Comparison of ENCODE assay signal across 23 cellular contexts in genomic region chr9:106218427-106218826, GRCh38.
DNase-seq lines count a peak whose midpoint lies in the region; ATAC-seq and TF ChIP-seq lines count a peak whose summit lies in the region.
"Had no signal": no experiment of that assay in that cellular context is flagged by ENCODE, and none has a peak within 500 bp of the region (broad histone marks: within the 10 kb centered on the region; RNA-seq: fewer than 3 reads in every experiment).

No MANE protein-coding gene starts in this region.

- H3K4me2 ChIP-seq in osteoblast (ENCODE audit: insufficient read depth, low read length): no peak overlapping the region

- intact Hi-C loops in colonic mucosa (cut with DNase I): no loop called here

- no peaks in the 10 kb centered on the region for H4K20me1 ChIP-seq in osteoblast (ENCODE audit: insufficient read depth, low read length)

- H3K9me3 Mint-ChIP-seq in natural killer cell treated with Interleukin-12 subunit alpha and Interleukin-12 subunit beta and Interleukin-15 and Interleukin-18, amount 100 ng/mL, for 72 hours: no peaks in the 10 kb centered on the region
- H3K9me3 Mint-ChIP-seq: endodermal cell had no signal

- peak overlapping the region in 1 of 2 donors; percentile 12 for H3K27ac Mint-ChIP-seq in natural killer cell treated with Interleukin-12 subunit alpha and Interleukin-12 subunit beta and Interleukin-15 and Interleukin-18, amount 100 ng/mL, for 72 hours
- H3K27ac Mint-ChIP-seq: activated naive CD4-positive, alpha-beta T cell treated with anti-CD3 and anti-CD28 coated beads for 36 hours; B cell; endodermal cell; naive thymus-derived CD8-positive, alpha-beta T cell had no signal

- H3K9ac ChIP-seq in colonic mucosa (ENCODE audit: low read depth in 2 of 2, low read length in 2 of 2): no peak overlapping the region

- H3K36me3 Mint-ChIP-seq in natural killer cell treated with Interleukin-12 subunit alpha and Interleukin-12 subunit beta and Interleukin-15 and Interleukin-18, amount 100 ng/mL, for 72 hours: no peaks in the 10 kb centered on the region

- H3K79me2 ChIP-seq in osteoblast (ENCODE audit: insufficient read depth, low read length): no peaks in the 10 kb centered on the region

- peaks cover 12 to 13% of the 10 kb centered on the region in 2 donors for H3K4me1 Mint-ChIP-seq in natural killer cell treated with Interleukin-12 subunit alpha and Interleukin-12 subunit beta and Interleukin-15 and Interleukin-18, amount 100 ng/mL, for 72 hours (ENCODE audit: low read depth in 2 of 2)
- H3K4me1 Mint-ChIP-seq: B cell; endodermal cell; naive thymus-derived CD8-positive, alpha-beta T cell had no signal

- H3K4me3 Mint-ChIP-seq in natural killer cell treated with Interleukin-12 subunit alpha and Interleukin-12 subunit beta and Interleukin-15 and Interleukin-18, amount 100 ng/mL, for 72 hours: peak overlapping the region; percentile 59
- H3K4me3 Mint-ChIP-seq: activated naive CD4-positive, alpha-beta T cell treated with anti-CD3 and anti-CD28 coated beads for 36 hours; B cell; endodermal cell; naive thymus-derived CD8-positive, alpha-beta T cell had no signal

- H3K27ac ChIP-seq in osteoblast (ENCODE audit: low read depth, low read length): no peak overlapping the region
- no peak overlapping the region for H3K27ac ChIP-seq in colonic mucosa
- H3K27ac ChIP-seq: ascending aorta, heart right ventricle, skin epidermis, thoracic aorta had no signal

- H3K4me1 ChIP-seq in osteoblast (ENCODE audit: insufficient read depth, low read length) (no peaks in the 10 kb centered on the region), colonic mucosa (no peaks in the 10 kb centered on the region)
- H3K4me1 ChIP-seq: ascending aorta, heart right ventricle had no signal

- H3K36me3 ChIP-seq in osteoblast (ENCODE audit: insufficient read depth, low read length) (no peaks in the 10 kb centered on the region), colonic mucosa (no peaks in the 10 kb centered on the region)
- H3K36me3 ChIP-seq: ascending aorta, heart right ventricle, thoracic aorta had no signal

- no peaks in the 10 kb centered on the region for H3K27me3 Mint-ChIP-seq in natural killer cell treated with Interleukin-12 subunit alpha and Interleukin-12 subunit beta and Interleukin-15 and Interleukin-18, amount 100 ng/mL, for 72 hours
- H3K27me3 Mint-ChIP-seq: B cell; naive thymus-derived CD8-positive, alpha-beta T cell had no signal

- H3K9me3 ChIP-seq in osteoblast (ENCODE audit: low read depth, low read length) (no peaks in the 10 kb centered on the region), colonic mucosa (no peaks in the 10 kb centered on the region)
- H3K9me3 ChIP-seq: ascending aorta, heart right ventricle, thoracic aorta had no signal

- ATAC-seq in GM18870 (IDR thresholded peaks at IDR 0.05; ENCODE audit: unreplicated experiment) (peak; percentile 71), GM21447 (IDR thresholded peaks at IDR 0.05; ENCODE audit: unreplicated experiment) (peak; percentile 62), HG03095 (IDR thresholded peaks at IDR 0.05; ENCODE audit: unreplicated experiment) (peak; percentile 82)
- peak; percentile 60 to 68 for ATAC-seq in natural killer cell treated with Interleukin-12 subunit alpha and Interleukin-12 subunit beta and Interleukin-15 and Interleukin-18, amount 100 ng/mL, for 72 hours
- ATAC-seq: HCT116; heart right ventricle; naive thymus-derived CD8-positive, alpha-beta T cell had no signal

- no peak for TF ChIP-seq CTCF in osteoblast (IDR thresholded peaks at IDR 0.05; ENCODE audit: extremely low read depth, low read depth, low read length)
- TF ChIP-seq CTCF in colonic mucosa (IDR thresholded peaks at IDR 0.05): no peak

- DNase-seq in natural killer cell treated with Interleukin-12 subunit alpha and Interleukin-12 subunit beta and Interleukin-15 and Interleukin-18, amount 100 ng/mL, for 72 hours (ENCODE audit: low spot score): no peak
- no peak for DNase-seq in osteoblast (ENCODE audit: insufficient read length, low spot score, missing footprints)
- no peak for DNase-seq in colonic mucosa
- no peak for DNase-seq in activated effector memory CD4-positive, alpha-beta T cell treated with Interleukin-2 at 50 U/mL for 16 hours
- DNase-seq: activated CD4-positive, alpha-beta T cell treated with anti-CD3 and anti-CD28 coated beads, Interleukin-2, amount 50 U/mL, for 1 hour; activated naive CD4-positive, alpha-beta T cell treated with anti-CD3 and anti-CD28 coated beads for 36 hours; Calu3; cerebellar nuclear complex; endodermal cell; heart right ventricle; islet precursor cell; naive thymus-derived CD8-positive, alpha-beta T cell; NCI-H1694; NCI-H345; SW 1271 had no signal

- no peaks in the 10 kb centered on the region for H3K27me3 ChIP-seq in osteoblast (ENCODE audit: insufficient read depth, low read length)
- H3K27me3 ChIP-seq in colonic mucosa: no peaks in the 10 kb centered on the region
- H3K27me3 ChIP-seq: ascending aorta, heart right ventricle had no signal

- no peak overlapping the region for H2AFZ ChIP-seq in osteoblast (ENCODE audit: low read length)

- H3K4me3 ChIP-seq in osteoblast (ENCODE audit: insufficient read depth, low read length) (no peak overlapping the region), colonic mucosa (no peak overlapping the region)
- H3K4me3 ChIP-seq: ascending aorta, heart right ventricle, skin epidermis, thoracic aorta had no signal
